Comparison of ENCODE assay signal across 1 cellular context in the genomic region with DNA sequence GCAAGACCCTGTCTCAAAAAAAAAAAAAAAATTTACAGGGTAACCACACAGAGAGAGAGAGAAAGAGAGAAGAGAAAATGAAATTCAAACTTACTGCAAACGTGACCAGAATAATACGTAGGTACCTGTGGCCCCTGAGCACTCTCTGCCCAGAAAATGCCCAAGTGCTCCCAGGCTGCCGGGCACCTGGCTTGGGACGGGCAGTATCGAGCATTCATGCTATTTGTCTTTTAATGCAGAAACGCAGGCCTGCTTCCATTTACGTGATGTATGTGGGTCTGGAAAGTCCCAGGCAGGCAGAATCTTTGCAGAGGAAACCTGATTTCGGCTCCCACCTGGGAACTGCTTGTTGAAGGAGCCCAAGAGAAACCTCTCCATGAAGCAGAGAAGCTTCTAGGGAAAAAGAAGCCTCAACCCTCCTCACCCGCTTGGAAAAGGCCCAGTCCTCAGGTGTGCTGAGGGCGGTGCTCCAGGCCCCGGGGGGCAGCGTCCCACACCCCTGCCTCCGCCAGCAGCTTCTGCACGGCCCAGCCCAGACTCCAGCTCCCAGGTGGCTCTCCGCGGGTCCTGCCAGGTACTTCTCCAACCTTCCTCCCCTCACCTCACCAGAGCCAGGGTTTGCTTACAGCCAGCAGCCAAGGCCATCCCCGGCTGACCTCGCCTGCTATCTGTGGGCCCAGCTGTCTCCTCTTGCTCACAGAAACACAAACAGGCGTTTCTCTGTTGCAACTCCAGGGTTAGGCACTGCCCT.
TF ChIP-seq lines count a peak whose summit lies in the region.

No MANE protein-coding gene starts in this region.

TF ChIP-seq in liver, 16 proteins besides CTCF, POLR2A, EP300 and RAD21 (continued from another document):
- TF ChIP-seq GABPA (IDR thresholded peaks at IDR 0.05 in 1 of 2, conservative IDR thresholded peaks at IDR 0.05 in 1 of 2) = peak in 1 of 2 donors; percentile 23
- peak; percentile 84 for TF ChIP-seq MAX (IDR thresholded peaks at IDR 0.05)
